1 cellular context compared by ENCODE assay signal in the genomic region with DNA sequence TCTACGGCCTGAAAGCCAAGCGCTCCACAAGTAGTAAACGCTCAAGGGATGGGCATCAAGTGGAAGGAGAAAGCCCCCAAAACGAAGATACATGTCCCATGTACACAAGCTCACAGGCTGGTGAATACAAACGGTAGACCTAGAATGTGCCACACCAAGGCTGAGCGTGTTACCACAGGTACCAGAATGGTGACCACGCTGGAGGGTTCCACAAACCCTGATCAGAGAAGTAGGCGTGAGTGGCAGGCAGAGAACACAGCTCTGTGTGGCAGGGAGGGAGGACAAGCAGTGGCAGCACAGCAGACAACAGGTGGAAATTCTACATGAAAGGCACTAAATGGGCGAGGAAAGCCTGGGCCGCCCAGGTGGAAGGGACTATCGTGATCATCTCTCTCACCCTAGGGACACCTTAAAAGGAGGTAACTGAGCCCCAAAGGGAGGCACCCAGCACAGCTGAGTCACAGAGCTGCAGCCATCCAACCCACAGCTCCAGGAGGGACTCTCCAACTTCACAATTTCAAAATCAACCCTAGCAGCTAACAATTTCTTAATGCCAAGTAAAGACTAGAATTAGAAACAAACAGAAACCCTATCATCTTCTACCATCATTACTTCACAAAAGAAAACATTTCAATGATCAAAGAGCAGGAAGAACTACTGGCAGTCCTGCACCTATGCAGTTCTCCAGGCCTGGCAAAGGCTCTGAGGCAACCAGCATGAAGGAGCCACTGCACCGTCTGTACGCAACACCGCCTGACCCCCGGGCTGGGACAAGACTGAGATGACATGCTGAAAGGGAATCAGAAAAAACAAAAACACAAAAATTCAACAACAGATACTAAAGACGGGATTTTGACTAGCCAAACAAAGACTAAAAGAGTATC. TPM values are rescaled to one million over a fixed set of nuclear protein-coding genes. Genes with fewer than 3 reads are reported as not detected.
"Had no signal": no experiment of that assay in that cellular context is flagged by ENCODE, and none has a peak within 500 bp of the region (broad histone marks: within the 10 kb centered on the region; RNA-seq: fewer than 3 reads in every experiment).

No MANE protein-coding gene starts in this region.

RNA-seq across cellular contexts. Expression of gene RIMBP3C, which starts 51.4 kb away (rescaled TPM):
- total RNA-seq: Right ventricle myocardium inferior had no signal
